ENCODE assay signal across 10 cellular contexts in the genomic region with DNA sequence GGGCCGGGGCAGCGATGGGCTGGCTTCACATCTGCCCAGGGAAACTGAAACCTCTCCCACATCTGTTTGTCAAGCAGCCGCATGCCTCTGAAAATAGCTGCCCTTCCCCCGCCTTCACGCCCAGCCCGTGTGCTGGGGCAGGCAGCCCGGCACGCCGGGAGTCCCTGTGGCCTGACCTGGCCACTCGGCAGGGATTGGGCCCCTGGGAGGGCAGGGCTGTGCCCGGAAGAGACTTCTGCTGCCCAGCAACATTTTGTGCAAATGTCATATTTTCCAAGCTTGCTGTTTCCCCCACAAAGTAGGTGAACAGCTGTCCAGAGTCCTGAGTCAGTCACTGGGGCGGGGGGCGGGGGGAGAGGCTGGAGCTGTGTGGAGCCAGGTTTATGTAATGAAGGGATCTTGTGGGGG. TPM values are rescaled to one million over a fixed set of nuclear protein-coding genes. Genes with fewer than 3 reads are reported as not detected.
DNase-seq lines count a peak whose midpoint lies in the region; ATAC-seq and TF ChIP-seq lines count a peak whose summit lies in the region.
"Had no signal": no experiment of that assay in that cellular context is flagged by ENCODE, and none has a peak within 500 bp of the region (broad histone marks: within the 10 kb centered on the region; RNA-seq: fewer than 3 reads in every experiment).

No MANE protein-coding gene starts in this region.

- ATAC-seq in omental fat pad (ENCODE audit: low FRiP score) (peak; percentile 75), GM19395 (IDR thresholded peaks at IDR 0.05; ENCODE audit: unreplicated experiment) (no peak)

- peak; percentile 2 for TF ChIP-seq CTCF in fibroblast of the aortic adventitia (IDR thresholded peaks at IDR 0.05; ENCODE audit: insufficient read depth, low read length)
- no peak for TF ChIP-seq CTCF in omental fat pad (IDR thresholded peaks at IDR 0.05)

- TF ChIP-seq POLR2A in erythroblast (IDR thresholded peaks at IDR 0.05; ENCODE audit: low read length) = no peak

- in situ Hi-C loops in Caki2 (cut with HindIII; ENCODE audit: low pct_unique_long_range_greater_than_20kb, low sequenced_read_pairs) = no loop called here

- DNase-seq in Caki2 (ENCODE audit: low read depth) = peak; percentile 43
- peak; percentile 39 for DNase-seq in OCI-M1 (lab: John Stamatoyannopoulos, UW)
- peak; percentile 40 for DNase-seq in fibroblast of the aortic adventitia (ENCODE audit: low read depth)
- no peak for DNase-seq in omental fat pad (ENCODE audit: low spot score)
- DNase-seq in NCI-H2107 treated with DMSO at 0.1 percent for 48 hours (lab: John Stamatoyannopoulos, UW; ENCODE audit: unreplicated experiment) = no peak
- no peak for DNase-seq in superior temporal gyrus (ENCODE audit: extremely low spot score)
- no peak for DNase-seq in erythroblast (lab: John Stamatoyannopoulos, UW)
- DNase-seq: Kasumi-1, transverse colon had no signal

- H3K4me3 ChIP-seq in fibroblast of the aortic adventitia (ENCODE audit: low read depth, low read length) = no peak overlapping the region
- H3K4me3 ChIP-seq: transverse colon had no signal

RNA-seq across cellular contexts. Expression of a gene that starts 8.2 kb away (rescaled TPM):
- total RNA-seq in Caki2 (2014; rRNA removed; shearing (Covaris generic); ENCODE audit: low replicate concordance) = 3.1 and 3.4 TPM in 2 replicates
- total RNA-seq in fibroblast of the aortic adventitia (ENCODE audit: low replicate concordance) (2.1 and 9.6 TPM in 2 replicates), omental fat pad (10 to 100 TPM in 3 of 4 donors, 1 to 10 TPM in 1; 4.9 to 78.9 (median 10.1) TPM)

Comparison
In these comparisons a context has a peak if more than half of its experiments do, and no peak if none do; other contexts are left out.
1. DNase-seq: peak in Caki2 (single experiment), OCI-M1 (single experiment) and fibroblast of the aortic adventitia (single experiment); none in omental fat pad (single experiment), NCI-H2107 treated with DMSO at 0.1 percent for 48 hours (single experiment), superior temporal gyrus (single experiment) and erythroblast (0 of 2).